ENCODE assay signal across 9 cellular contexts in the genomic region with DNA sequence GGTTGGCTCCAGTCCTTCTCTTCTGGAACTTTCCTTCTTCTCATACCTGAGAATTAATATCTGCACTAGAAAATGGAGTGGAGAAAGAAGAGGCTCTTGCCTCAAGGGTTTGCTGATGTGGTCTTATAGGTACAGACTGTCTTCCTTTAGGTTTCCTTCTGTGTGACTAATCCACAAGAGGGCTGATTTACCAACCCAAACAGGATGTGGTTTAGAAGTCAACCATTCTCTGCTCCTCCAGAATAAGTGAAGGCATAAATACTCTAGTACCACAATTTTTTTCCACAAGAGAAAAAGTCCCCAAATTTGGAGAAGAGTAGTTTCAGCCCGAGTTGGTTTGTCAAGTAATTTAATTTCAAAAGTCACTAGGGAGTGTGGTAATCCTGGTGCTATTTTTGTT.
DNase-seq lines count a peak whose midpoint lies in the region; ATAC-seq, FAIRE-seq and TF ChIP-seq lines count a peak whose summit lies in the region.
"Had no signal": no experiment of that assay in that cellular context is flagged by ENCODE, and none has a peak within 500 bp of the region (broad histone marks: within the 10 kb centered on the region; RNA-seq: fewer than 3 reads in every experiment).

No MANE protein-coding gene starts in this region.

- no peaks in the 10 kb centered on the region for H3K9me3 Mint-ChIP-seq in activated naive CD8-positive, alpha-beta T cell (ENCODE audit: low read depth)

- DNase-seq in activated CD4-positive, alpha-beta T cell treated with anti-CD3 and anti-CD28 coated beads for 4 hours: peak; percentile 21 to 40
- no peak for DNase-seq in activated CD4-positive, alpha-beta T cell treated with anti-CD3 and anti-CD28 coated beads, Interleukin-2, amount 50 U/mL, for 4 hours
- DNase-seq in HTR-8/SVneo (ENCODE audit: insufficient read length, low spot score) (peak; percentile 57), mucosa of descending colon (no peak), anterior cingulate cortex (lab: John Stamatoyannopoulos, UW) (no peak), DMS153 (lab: John Stamatoyannopoulos, UW) (no peak), caudate nucleus (lab: John Stamatoyannopoulos, UW) (no peak)

- H3K27ac Mint-ChIP-seq in activated naive CD8-positive, alpha-beta T cell: peak overlapping the region; percentile 86

- H3K9me3 ChIP-seq in mucosa of descending colon: no peaks in the 10 kb centered on the region

- H3K4me3 Mint-ChIP-seq in activated naive CD8-positive, alpha-beta T cell: peak overlapping the region; percentile 71

- H3K4me3 ChIP-seq in mucosa of descending colon: no peak overlapping the region

- no peak overlapping the region for H3K27ac ChIP-seq in caudate nucleus (ENCODE audit: low read depth, low read length)
- H3K27ac ChIP-seq: C4-2B had no signal

- TF ChIP-seq CTCF in mucosa of descending colon (IDR thresholded peaks at IDR 0.05): no peak

- ATAC-seq in mucosa of descending colon: peak; percentile 74

- no peaks in the 10 kb centered on the region for H3K4me1 ChIP-seq in mucosa of descending colon (ENCODE audit: low read depth)

- no peaks in the 10 kb centered on the region for H3K36me3 ChIP-seq in mucosa of descending colon (ENCODE audit: low read depth)

- intact Hi-C loops in mucosa of descending colon (cut with DNase I, micrococcal nuclease): no loop called here

- H3K4me1 Mint-ChIP-seq in activated naive CD8-positive, alpha-beta T cell (ENCODE audit: low read depth): peaks cover 83% of the 10 kb centered on the region

- H3K36me3 Mint-ChIP-seq in activated naive CD8-positive, alpha-beta T cell: peaks cover 8% of the 10 kb centered on the region

- no peak for FAIRE-seq in HTR-8/SVneo (lab: Jason Lieb, UNC)

- no peaks in the 10 kb centered on the region for H3K27me3 Mint-ChIP-seq in activated naive CD8-positive, alpha-beta T cell

Comparison
In these comparisons a context has a peak if more than half of its experiments do, and no peak if none do; other contexts are left out.
1. DNase-seq: peak in activated CD4-positive, alpha-beta T cell treated with anti-CD3 and anti-CD28 coated beads for 4 hours (2 of 2) and HTR-8/SVneo (single experiment); none in activated CD4-positive, alpha-beta T cell treated with anti-CD3 and anti-CD28 coated beads, Interleukin-2, amount 50 U/mL, for 4 hours (0 of 2), mucosa of descending colon (0 of 3), anterior cingulate cortex (0 of 58), DMS153 (single experiment) and caudate nucleus (0 of 61).